In the genomic region with DNA sequence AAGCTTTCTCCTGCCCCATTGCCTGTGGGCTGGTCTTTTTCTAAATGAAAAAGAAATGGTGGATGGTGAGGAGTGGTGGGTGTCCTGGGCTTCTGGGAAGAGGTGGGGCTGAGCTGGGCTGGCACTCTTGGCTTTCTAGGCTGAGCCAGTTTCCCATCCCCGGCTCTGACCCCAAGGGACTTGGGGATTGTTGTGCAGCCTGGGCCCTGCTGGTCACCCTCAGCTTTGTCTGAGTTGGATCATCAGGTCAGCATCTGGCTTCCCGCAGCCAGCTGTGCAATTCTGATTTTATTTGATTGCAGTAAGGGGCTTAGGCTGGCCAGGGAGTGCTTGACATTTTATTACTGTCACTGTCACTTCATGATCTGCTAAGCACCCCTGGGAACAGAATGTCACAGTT, we compare ENCODE assay signal across 24 cellular contexts. TPM values are rescaled to one million over a fixed set of nuclear protein-coding genes. Genes with fewer than 3 reads are reported as not detected.
"Had no signal": no experiment of that assay in that cellular context is flagged by ENCODE, and none has a peak within 500 bp of the region (broad histone marks: within the 10 kb centered on the region; RNA-seq: fewer than 3 reads in every experiment).

No MANE protein-coding gene starts in this region.

- H3K9ac ChIP-seq: SK-N-SH had no signal

- H3K4me2 ChIP-seq: SK-N-SH had no signal

- H3K27ac ChIP-seq: RWPE1 had no signal

- DNase-seq: KBM-7; MV-4-11; NCI-H1048; NCI-H1105; NCI-H1417; NCI-H146; NCI-H1694 treated with DMSO at 0.1 percent for 48 hours; NCI-H1930; NCI-H2081; NCI-H2107; NCI-H2227 treated with DMSO at 0.1 percent for 48 hours; NCI-H526; NK-92 treated with Interleukin-12 subunit alpha and Interleukin-12 subunit beta, amount 100 ng/mL, for 24 hours; PC-3; SHP77; SK-N-SH; SW 1271 had no signal

- H3K9me3 ChIP-seq: SK-N-SH had no signal

RNA-seq across cellular contexts. Expression of gene GLRA1, which starts 25.3 kb away (rescaled TPM):
- total RNA-seq: HT-29, LHCN-M2, MCF 10A, NCI-H460, OCI-LY7, PC-3, SK-MEL-5 had no signal
- polyA plus RNA-seq: SK-N-SH had no signal
